In the genomic region with DNA sequence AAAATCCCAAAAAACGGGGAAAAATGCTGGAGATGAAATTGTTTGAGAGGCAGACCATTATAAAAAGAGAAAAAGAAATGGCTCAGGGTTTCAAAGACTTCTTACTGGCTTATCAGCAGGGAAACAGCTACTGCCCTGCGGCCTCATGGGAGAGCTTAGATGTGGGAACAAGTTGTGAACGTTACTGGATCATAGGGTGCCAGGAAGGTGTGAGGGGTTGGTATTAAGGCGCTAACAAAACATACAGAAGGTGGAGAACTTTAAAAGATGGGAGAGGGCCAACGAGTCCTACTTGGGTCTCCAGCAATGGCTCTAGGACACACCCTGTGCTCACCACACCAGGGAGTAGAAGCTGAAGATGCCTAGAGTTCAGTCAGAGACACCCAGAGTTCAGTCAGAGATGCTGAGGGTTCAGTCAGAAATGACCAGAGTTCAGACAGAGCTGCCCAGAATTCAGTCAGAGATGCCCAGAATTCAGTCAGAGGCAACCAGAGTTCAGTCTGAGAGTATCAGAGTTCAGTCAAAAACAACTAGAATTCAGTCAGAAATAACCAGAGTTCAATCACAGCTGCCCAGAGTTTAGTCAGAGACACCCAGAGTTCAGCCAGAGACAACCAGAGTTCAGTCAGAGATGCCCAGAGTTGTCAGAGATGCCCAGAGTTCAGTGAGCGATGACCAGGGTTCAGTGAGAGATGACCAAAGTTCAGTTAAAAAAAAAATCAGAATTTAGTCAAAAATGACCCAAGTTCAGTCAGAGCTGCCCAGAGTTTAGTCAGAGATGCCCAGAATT, we compare ENCODE assay signal across 23 cellular contexts.
DNase-seq lines count a peak whose midpoint lies in the region; ATAC-seq, FAIRE-seq and TF ChIP-seq lines count a peak whose summit lies in the region.
"Had no signal": no experiment of that assay in that cellular context is flagged by ENCODE, and none has a peak within 500 bp of the region (broad histone marks: within the 10 kb centered on the region; RNA-seq: fewer than 3 reads in every experiment).

No MANE protein-coding gene starts in this region.

- no peaks in the 10 kb centered on the region for H3K36me3 ChIP-seq in CD4-positive, alpha-beta memory T cell (ENCODE audit: insufficient read depth, low read length)
- H3K36me3 ChIP-seq: spleen had no signal

- peaks cover 0 to 6% (median under 1%) of the 10 kb centered on the region in 8 donors for H3K9me3 Mint-ChIP-seq in CD4-positive, alpha-beta memory T cell
- H3K9me3 Mint-ChIP-seq in activated CD8-positive, alpha-beta T cell treated with anti-CD3 and anti-CD28 coated beads for 36 hours: peaks cover 10% of the 10 kb centered on the region
- no peaks in the 10 kb centered on the region for H3K9me3 Mint-ChIP-seq in effector memory CD8-positive, alpha-beta T cell
- H3K9me3 Mint-ChIP-seq in CD14-positive monocyte: peaks cover 2 to 16% (median 5%) of the 10 kb centered on the region in 7 donors

- peak; percentile 1 for ATAC-seq in activated CD8-positive, alpha-beta T cell treated with anti-CD3 and anti-CD28 coated beads for 36 hours
- ATAC-seq in effector memory CD8-positive, alpha-beta T cell (replicated peaks): no peak
- ATAC-seq: body of pancreas had no signal

- H3K27ac Mint-ChIP-seq in CD4-positive, alpha-beta memory T cell: peak overlapping the region; percentile 87 to 99 (median 94)
- H3K27ac Mint-ChIP-seq in activated CD8-positive, alpha-beta T cell treated with anti-CD3 and anti-CD28 coated beads for 36 hours: peak overlapping the region; percentile 94
- peak overlapping the region; percentile 79 to 89 for H3K27ac Mint-ChIP-seq in effector memory CD8-positive, alpha-beta T cell
- no peak overlapping the region for H3K27ac Mint-ChIP-seq in CD14-positive monocyte

- H3K27me3 ChIP-seq in CD4-positive, alpha-beta memory T cell (ENCODE audit: insufficient read depth, low read length): no peaks in the 10 kb centered on the region
- H3K27me3 ChIP-seq: body of pancreas had no signal

- intact Hi-C loops in CD4-positive, alpha-beta memory T cell (cut with micrococcal nuclease): no loop called here
- intact Hi-C loops in activated CD8-positive, alpha-beta T cell treated with anti-CD3 and anti-CD28 coated beads for 36 hours (cut with micrococcal nuclease): no loop called here
- intact Hi-C loops in CD14-positive monocyte (cut with micrococcal nuclease): no loop called here

- H3K36me3 Mint-ChIP-seq in CD4-positive, alpha-beta memory T cell: peaks cover 0 to 2% of the 10 kb centered on the region in 2 donors
- H3K36me3 Mint-ChIP-seq in activated CD8-positive, alpha-beta T cell treated with anti-CD3 and anti-CD28 coated beads for 36 hours (ENCODE audit: low read depth): peaks cover 17% of the 10 kb centered on the region
- peaks cover 2% of the 10 kb centered on the region for H3K36me3 Mint-ChIP-seq in effector memory CD8-positive, alpha-beta T cell (ENCODE audit: insufficient read depth)
- no peaks in the 10 kb centered on the region for H3K36me3 Mint-ChIP-seq in CD14-positive monocyte

- DNase-seq in activated CD4-positive, alpha-beta T cell treated with anti-CD3 and anti-CD28 coated beads, Interleukin-2, amount 50 U/mL, for 48 hours: peak; percentile 18 to 33
- no peak for DNase-seq in activated CD4-positive, alpha-beta T cell treated with anti-CD3 and anti-CD28 coated beads, Interleukin-2, amount 50 U/mL, for 1 hour
- DNase-seq in CD4-positive, alpha-beta memory T cell: no peak
- DNase-seq in activated CD8-positive, alpha-beta T cell treated with anti-CD3 and anti-CD28 coated beads for 36 hours: no peak
- no peak for DNase-seq in effector memory CD8-positive, alpha-beta T cell
- no peak for DNase-seq in mucosa of gallbladder (ENCODE audit: low spot score)
- no peak for DNase-seq in GM12892 (ENCODE audit: insufficient read length)
- DNase-seq in CD14-positive monocyte (ENCODE audit: low spot score): no peak
- DNase-seq: body of pancreas, C1 segment of cervical spinal cord, DMS153, GOT3, kidney glomerular epithelial cell, mammary epithelial cell, MV-4-11, NCI-H187, retina, spleen had no signal

- H3K4me1 ChIP-seq in CD4-positive, alpha-beta memory T cell (ENCODE audit: insufficient read depth, low read length): peaks cover 70% of the 10 kb centered on the region
- H3K4me1 ChIP-seq: body of pancreas had no signal

- no peak overlapping the region for H3K4me3 ChIP-seq in CD4-positive, alpha-beta memory T cell (ENCODE audit: low read length in 2 of 2)
- H3K4me3 ChIP-seq: body of pancreas, coronary artery, GM12878, spleen had no signal

- no peak for FAIRE-seq in GM12892 (lab: Jason Lieb, UNC)
- FAIRE-seq: endometrium, GM12878, TTC549, urothelium cell line had no signal

- peak overlapping the region; percentile 38 for H3K27ac ChIP-seq in CD4-positive, alpha-beta memory T cell (ENCODE audit: low read depth, low read length)
- H3K27ac ChIP-seq: body of pancreas, coronary artery had no signal

- peak overlapping the region in 7 of 8 donors; percentile 9 to 90 (median 71) for H3K4me3 Mint-ChIP-seq in CD4-positive, alpha-beta memory T cell
- peak overlapping the region; percentile 34 for H3K4me3 Mint-ChIP-seq in activated CD8-positive, alpha-beta T cell treated with anti-CD3 and anti-CD28 coated beads for 36 hours
- H3K4me3 Mint-ChIP-seq in effector memory CD8-positive, alpha-beta T cell: peak overlapping the region; percentile 21 to 49
- no peak overlapping the region for H3K4me3 Mint-ChIP-seq in CD14-positive monocyte

- POLR2A ChIA-PET in CD4-positive, alpha-beta memory T cell (lab: Charles Lee; ENCODE audit: partially characterized antibody): interaction anchor here (0.6 to 12.8 kb wide), 15 partner anchors 9 to 1104 kb away, joined by 3 to 475 read pairs (median 7); a partner anchor contains a TSS
- POLR2A ChIA-PET in activated CD8-positive, alpha-beta T cell treated with anti-CD3 and anti-CD28 coated beads for 36 hours (lab: Charles Lee): interaction anchor here (0.5 to 6.2 kb wide), 23 partner anchors 8 to 1104 kb away, joined by 3 to 66 read pairs (median 4); a partner anchor contains a TSS

- no peak for TF ChIP-seq POLR2A in GM12892 (IDR thresholded peaks at IDR 0.05; ENCODE audit: low read depth, low read length)

- peaks cover 54 to 89% (median 71%) of the 10 kb centered on the region in 4 donors for H3K4me1 Mint-ChIP-seq in CD4-positive, alpha-beta memory T cell
- H3K4me1 Mint-ChIP-seq in activated CD8-positive, alpha-beta T cell treated with anti-CD3 and anti-CD28 coated beads for 36 hours (ENCODE audit: low read depth): peaks cover 82% of the 10 kb centered on the region
- peaks cover 50 to 58% of the 10 kb centered on the region in 2 donors for H3K4me1 Mint-ChIP-seq in effector memory CD8-positive, alpha-beta T cell (ENCODE audit: low read depth in 2 of 2)
- no peaks in the 10 kb centered on the region for H3K4me1 Mint-ChIP-seq in CD14-positive monocyte

- CTCF ChIA-PET in CD4-positive, alpha-beta memory T cell (lab: Charles Lee; ENCODE audit: partially characterized antibody): interaction anchor here (0.8 to 7.5 kb wide), 11 partner anchors 18 to 1901 kb away, joined by 3 to 68 read pairs (median 4); no protein-coding TSS in a partner anchor
- CTCF ChIA-PET in activated CD8-positive, alpha-beta T cell treated with anti-CD3 and anti-CD28 coated beads for 36 hours (lab: Charles Lee): interaction anchor here (0.9 to 10.0 kb wide), 14 partner anchors 8 to 1107 kb away, joined by 3 to 91 read pairs (median 4); no protein-coding TSS in a partner anchor

- H3K9me3 ChIP-seq in CD4-positive, alpha-beta memory T cell (ENCODE audit: control insufficient read depth in 1 of 2, low read length in 2 of 2): no peaks in the 10 kb centered on the region
- H3K9me3 ChIP-seq: body of pancreas had no signal

- H3K27me3 Mint-ChIP-seq in CD4-positive, alpha-beta memory T cell: no peaks in the 10 kb centered on the region
- H3K27me3 Mint-ChIP-seq in activated CD8-positive, alpha-beta T cell treated with anti-CD3 and anti-CD28 coated beads for 36 hours: no peaks in the 10 kb centered on the region
- H3K27me3 Mint-ChIP-seq in effector memory CD8-positive, alpha-beta T cell: no peaks in the 10 kb centered on the region
- H3K27me3 Mint-ChIP-seq in CD14-positive monocyte (ENCODE audit: low read depth in 3 of 3): peaks cover 0 to 3% (median 1%) of the 10 kb centered on the region in 3 donors

- TF ChIP-seq CTCF in activated CD8-positive, alpha-beta T cell treated with anti-CD3 and anti-CD28 coated beads for 36 hours (IDR thresholded peaks at IDR 0.05): no peak
- no peak for TF ChIP-seq CTCF in CD14-positive monocyte (IDR thresholded peaks at IDR 0.05)

Comparison
In these comparisons a context has a peak if more than half of its experiments do, and no peak if none do; other contexts are left out.
1. DNase-seq: peak in activated CD4-positive, alpha-beta T cell treated with anti-CD3 and anti-CD28 coated beads, Interleukin-2, amount 50 U/mL, for 48 hours (2 of 2); none in activated CD4-positive, alpha-beta T cell treated with anti-CD3 and anti-CD28 coated beads, Interleukin-2, amount 50 U/mL, for 1 hour (single experiment), CD4-positive, alpha-beta memory T cell (0 of 5), activated CD8-positive, alpha-beta T cell treated with anti-CD3 and anti-CD28 coated beads for 36 hours (single experiment), effector memory CD8-positive, alpha-beta T cell (0 of 3), mucosa of gallbladder (single experiment), GM12892 (single experiment) and CD14-positive monocyte (single experiment).
2. H3K27ac Mint-ChIP-seq: peak in CD4-positive, alpha-beta memory T cell (7 of 7), activated CD8-positive, alpha-beta T cell treated with anti-CD3 and anti-CD28 coated beads for 36 hours (single experiment) and effector memory CD8-positive, alpha-beta T cell (2 of 2); none in CD14-positive monocyte (0 of 7).
3. H3K4me3 Mint-ChIP-seq: peak in CD4-positive, alpha-beta memory T cell (7 of 8), activated CD8-positive, alpha-beta T cell treated with anti-CD3 and anti-CD28 coated beads for 36 hours (single experiment) and effector memory CD8-positive, alpha-beta T cell (2 of 2); none in CD14-positive monocyte (0 of 2).